ENCODE assay signal across 8 cellular contexts in the genomic region with DNA sequence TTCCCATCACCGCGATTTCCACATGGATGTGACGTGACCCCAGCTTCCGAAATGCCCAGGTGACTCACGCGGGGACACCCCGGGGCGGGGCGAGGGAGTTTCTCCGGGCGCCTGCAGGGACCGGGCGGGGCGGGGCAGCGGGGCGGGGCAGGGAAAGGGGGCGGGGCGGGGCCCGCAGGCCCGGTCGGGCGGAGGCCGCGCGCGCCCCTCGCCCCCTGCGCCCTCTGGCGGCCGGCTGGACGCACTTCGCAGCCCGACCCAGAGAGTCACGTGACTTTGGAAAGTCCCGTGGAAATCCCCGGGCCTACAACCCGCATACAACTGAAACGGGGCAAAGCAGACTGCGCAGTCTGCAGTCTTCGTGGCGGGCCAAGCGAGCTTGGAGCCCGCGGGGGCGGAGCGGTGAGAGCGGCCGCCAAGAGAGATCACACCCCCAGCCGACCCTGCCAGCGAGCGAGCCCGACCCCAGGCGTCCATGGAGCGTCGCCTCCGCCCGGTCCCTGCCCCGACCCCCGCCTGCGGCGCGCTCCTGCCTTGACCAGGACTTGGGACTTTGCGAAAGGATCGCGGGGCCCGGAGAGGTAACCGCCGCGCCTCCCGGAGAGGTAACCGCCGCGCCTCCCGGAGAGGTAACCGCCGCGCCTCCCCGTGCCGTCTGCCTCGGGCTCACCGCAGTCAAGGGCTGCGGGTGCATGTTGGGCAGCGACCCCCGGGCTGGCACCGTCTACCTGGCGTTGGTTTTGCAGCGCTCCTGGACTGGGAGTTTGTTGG. TPM values are rescaled to one million over a fixed set of nuclear protein-coding genes. Genes with fewer than 3 reads are reported as not detected.
DNase-seq lines count a peak whose midpoint lies in the region; ATAC-seq and TF ChIP-seq lines count a peak whose summit lies in the region.

TNFAIP3 (plus strand) TSS at position 346 of the 771 bp plus-strand sequence. CDS start 3,969 bp downstream, outside the sequence.

- H3K36me3 ChIP-seq in Loucy (ENCODE audit: insufficient read depth, low read length) (peaks cover 9% of the 10 kb centered on the region; the same call in 1 of the 2 replicates), SJSA1 (peaks cover 20% of the 10 kb centered on the region), gastroesophageal sphincter (peaks cover 0 to 6% of the 10 kb centered on the region in 2 donors)

- H3K14ac ChIP-seq in H9 (ENCODE audit: insufficient read depth, low read length): peak within 1 kb of the TSS; percentile 70; the same call in 1 of the 2 replicates

- H2BK120ac ChIP-seq in H9 (ENCODE audit: low read depth, low read length, poor library complexity, severe bottlenecking): no peak within 1 kb of the TSS

- H3K79me2 ChIP-seq in H9 (ENCODE audit: insufficient read depth, low read length) (no peaks in the 10 kb centered on the region), Loucy (ENCODE audit: insufficient read depth, low read length) (peaks cover 64% of the 10 kb centered on the region)

- H4K20me1 ChIP-seq in H9 (ENCODE audit: control insufficient read depth, insufficient read depth, insufficient read length) (no peaks in the 10 kb centered on the region), Loucy (ENCODE audit: insufficient read depth, low read length, poor library complexity, severe bottlenecking) (peaks cover 26% of the 10 kb centered on the region)

- peaks cover 43 to 52% of the 10 kb centered on the region in 2 experiments for H3K4me1 Mint-ChIP-seq in H9

- H4K8ac ChIP-seq in H9 (replicated peaks; ENCODE audit: insufficient read length, low read depth, low read length): no peak within 1 kb of the TSS

- H2BK12ac ChIP-seq in H9 (ENCODE audit: insufficient read length, low read depth, low read length): no peak within 1 kb of the TSS

- H2BK20ac ChIP-seq in H9 (ENCODE audit: low read depth, low read length, poor library complexity, severe bottlenecking): no peak within 1 kb of the TSS

- no peak within 1 kb of the TSS for H3K27ac ChIP-seq in H9 (ENCODE audit: insufficient read length, low read depth, low read length)
- H3K27ac ChIP-seq in SJSA1: peak within 1 kb of the TSS; percentile 86
- peak within 1 kb of the TSS; percentile 59 to 95 (median 92) for H3K27ac ChIP-seq in gastroesophageal sphincter

- no CpG with 5 or more reads among the region's 87 CpGs for WGBS in H9 (ENCODE audit: extremely low coverage, insufficient read length, low lambda C conversion rate)
- 0% methylated on average over 9 of the region's 87 CpGs; no CpG with 5 or more reads in 1 of the 2 donors for WGBS in gastroesophageal sphincter (ENCODE audit: low coverage in 1 of 2), 2 donors

- H2AFZ ChIP-seq in H9 (ENCODE audit: low read length) (peak within 1 kb of the TSS; percentile 57), Loucy (ENCODE audit: low read length) (peak within 1 kb of the TSS; percentile 74)

- no peak for TF ChIP-seq EP300 in gastroesophageal sphincter (IDR thresholded peaks at IDR 0.05)

- H3K9me2 ChIP-seq in Loucy (replicated peaks; ENCODE audit: low read depth, low read length): no peaks in the 10 kb centered on the region

- no peaks in the 10 kb centered on the region for H3K9me3 ChIP-seq in H9 (ENCODE audit: control insufficient read depth, low read depth, low read length)
- no peaks in the 10 kb centered on the region for H3K9me3 ChIP-seq in Loucy (ENCODE audit: insufficient read depth, low read depth, low read length)
- no peaks in the 10 kb centered on the region for H3K9me3 ChIP-seq in SJSA1 (replicated peaks)
- no peaks in the 10 kb centered on the region for H3K9me3 ChIP-seq in gastroesophageal sphincter

- peak; percentile 69 to 86 for TF ChIP-seq POLR2A in gastroesophageal sphincter (IDR thresholded peaks at IDR 0.05)

- no peak within 1 kb of the TSS for H3K4ac ChIP-seq in H9 (ENCODE audit: low read depth, low read length)

- H2AK5ac ChIP-seq in H9 (ENCODE audit: insufficient read length, low read length): no peak within 1 kb of the TSS

- peak; percentile 59 for DNase-seq in GM04503 (ENCODE audit: low read depth)
- peak; percentile 89 for DNase-seq in H9
- peak; percentile 93 to 94 for DNase-seq in SJSA1 (ENCODE audit: low read depth in 1 of 2, low spot score in 2 of 2)
- DNase-seq in activated naive CD4-positive, alpha-beta T cell (lab: John Stamatoyannopoulos, UW): peak; percentile 87 to 94 (median 90)
- DNase-seq in nucleus accumbens (lab: John Stamatoyannopoulos, UW): peak in 55 of 56 donors; percentile 42 to 96 (median 78)
- DNase-seq in superior temporal gyrus (ENCODE audit: extremely low spot score): peak; percentile 90

- no peak within 1 kb of the TSS for H2BK5ac ChIP-seq in H9 (ENCODE audit: insufficient read length, low read length)

- peak within 1 kb of the TSS; percentile 25 for H3K9ac ChIP-seq in H9 (ENCODE audit: extremely low read depth, insufficient read length, low read length)
- peak within 1 kb of the TSS; percentile 90 for H3K9ac ChIP-seq in Loucy (ENCODE audit: low read depth, low read length, poor library complexity, severe bottlenecking)

- H3K4me3 Mint-ChIP-seq in H9: peak within 1 kb of the TSS; percentile 83 to 93

- ATAC-seq in gastroesophageal sphincter: peak; percentile 92

- H3K27me3 ChIP-seq in H9 (ENCODE audit: insufficient read depth, low read length) (no peaks in the 10 kb centered on the region; the same call in 1 of the 2 replicates), Loucy (ENCODE audit: insufficient read depth, low read length, poor library complexity, severe bottlenecking) (no peaks in the 10 kb centered on the region), SJSA1 (replicated peaks) (no peaks in the 10 kb centered on the region), gastroesophageal sphincter (no peaks in the 10 kb centered on the region)

- H2BK15ac ChIP-seq in H9 (ENCODE audit: low read depth, low read length): no peak within 1 kb of the TSS

- H3K4me2 ChIP-seq in H9 (ENCODE audit: insufficient read depth, insufficient read length, low read length) (peak within 1 kb of the TSS; percentile 94), Loucy (ENCODE audit: low read depth, low read length, poor library complexity, severe bottlenecking) (peak within 1 kb of the TSS; percentile 88)

- peaks cover 0 to 3% (median 2%) of the 10 kb centered on the region in 3 experiments; a peak in 1 of 7 replicates for H3K36me3 Mint-ChIP-seq in H9 (ENCODE audit: insufficient read depth in 1 of 3, low read depth in 3 of 3)

- TF ChIP-seq CTCF in H9 (conservative IDR thresholded peaks at IDR 0.05) (peak; percentile 80), Loucy (conservative IDR thresholded peaks at IDR 0.05; ENCODE audit: low read length) (peak; percentile 55), gastroesophageal sphincter (IDR thresholded peaks at IDR 0.05) (peak; percentile 64 to 97 (median 85))

- H3K56ac ChIP-seq in H9 (ENCODE audit: insufficient read length, low read depth, low read length): no peak within 1 kb of the TSS

- H3K9me3 Mint-ChIP-seq in H9: no peaks in the 10 kb centered on the region; a peak in 1 of 5 replicates

- peak within 1 kb of the TSS in 2 of 3 experiments; percentile 49 to 97; a peak in 4 of 7 replicates for H3K27ac Mint-ChIP-seq in H9

- no peaks in the 10 kb centered on the region for H3K79me1 ChIP-seq in H9 (ENCODE audit: insufficient read depth, low read depth, low read length, poor library complexity, severe bottlenecking)

- peaks cover 26% of the 10 kb centered on the region for H3K27me3 Mint-ChIP-seq in H9 (ENCODE audit: low read depth)

- no peak within 1 kb of the TSS for H4K91ac ChIP-seq in H9 (ENCODE audit: insufficient read length, low read depth, low read length)

- H3K23me2 ChIP-seq in H9 (ENCODE audit: insufficient read length, low read depth, low read length, poor library complexity, severe bottlenecking): peaks cover 15% of the 10 kb centered on the region

- no peak within 1 kb of the TSS for H4K5ac ChIP-seq in H9 (ENCODE audit: insufficient read length, low read depth, low read length)

- no peak within 1 kb of the TSS for H3K23ac ChIP-seq in H9 (ENCODE audit: insufficient read length, low read depth, low read length)

- no peaks in the 10 kb centered on the region for H3F3A ChIP-seq in Loucy (ENCODE audit: low read depth)

- H3K4me3 ChIP-seq in Loucy (ENCODE audit: low read length, poor library complexity, severe bottlenecking) (peak within 1 kb of the TSS; percentile 79), SJSA1 (peak within 1 kb of the TSS; percentile 87), gastroesophageal sphincter (peak within 1 kb of the TSS; percentile 78 to 91)

- H3T11ph ChIP-seq in H9 (ENCODE audit: low read length): no peak within 1 kb of the TSS

- H3K4me1 ChIP-seq in H9 (ENCODE audit: insufficient read depth, low read length): peaks cover 3% of the 10 kb centered on the region; the same call in 1 of the 2 replicates
- H3K4me1 ChIP-seq in Loucy (ENCODE audit: insufficient read depth, low read length, poor library complexity, severe bottlenecking): peaks cover 71% of the 10 kb centered on the region
- H3K4me1 ChIP-seq in SJSA1 (replicated peaks): peaks cover 40% of the 10 kb centered on the region
- H3K4me1 ChIP-seq in gastroesophageal sphincter: peaks cover 3 to 62% (median 12%) of the 10 kb centered on the region in 3 donors

- H3K18ac ChIP-seq in H9 (ENCODE audit: insufficient read length, low read depth, low read length): peak within 1 kb of the TSS; percentile 66

RNA-seq across cellular contexts. Expression of gene TNFAIP3, which starts in this region (rescaled TPM):
- 3.7 and 5.6 TPM in 2 replicates for total RNA-seq in H9 (2021)
- 7.8 and 12.2 TPM in 2 replicates for total RNA-seq in SJSA1 (2014; rRNA removed; shearing (Covaris generic))
- 10 to 100 TPM; 11.2 to 40.7 (median 18.3) TPM for total RNA-seq in gastroesophageal sphincter
